ENCODE assay signal across 39 cellular contexts in the genomic region with DNA sequence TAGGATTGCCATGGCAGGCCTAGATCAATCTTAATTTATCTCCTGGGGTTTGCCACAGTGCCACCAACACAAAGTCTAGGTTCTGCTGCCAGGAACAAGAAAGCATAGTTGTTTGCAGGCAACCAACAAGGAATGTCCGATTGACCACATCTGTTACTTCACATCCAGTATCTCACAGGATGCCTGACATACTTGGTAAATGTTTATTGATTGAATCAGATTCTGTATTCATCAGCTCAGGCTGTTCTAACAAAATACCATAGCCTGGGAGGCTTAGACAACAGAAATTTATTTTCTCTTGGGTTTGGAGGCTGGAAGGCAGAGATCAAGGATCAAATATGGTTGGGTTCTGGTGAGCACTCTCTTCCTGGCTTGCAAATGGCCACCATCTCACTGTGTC. TPM values are rescaled to one million over a fixed set of nuclear protein-coding genes. Genes with fewer than 3 reads are reported as not detected.
A peak's percentile ranks its signal among the peaks of the same experiment; 100 is the strongest.
DNase-seq lines count a peak whose midpoint lies in the region; FAIRE-seq and TF ChIP-seq lines count a peak whose summit lies in the region.
"Had no signal": no experiment of that assay in that cellular context is flagged by ENCODE, and none has a peak within 500 bp of the region (broad histone marks: within the 10 kb centered on the region; RNA-seq: fewer than 3 reads in every experiment).

No MANE protein-coding gene starts in this region.

- H3K9me3 Mint-ChIP-seq in MCF 10A (ENCODE audit: unreplicated experiment): peaks cover 7% of the 10 kb centered on the region
- H3K9me3 Mint-ChIP-seq in activated T-cell treated with anti-CD3 and anti-CD28 coated beads, Interleukin-2, amount 50 U/mL, for 24 hours: peaks cover 6% of the 10 kb centered on the region

- CTCF ChIA-PET in MCF 10A (lab: Yijun Ruan, JAX): interaction anchor here (1.2 to 9.1 kb wide), 2 partner anchors 20 to 26 kb away, joined by 4 to 89 read pairs; a partner anchor contains a TSS

- H3K36me3 ChIP-seq in hepatocyte (replicated peaks; ENCODE audit: insufficient read depth, low read depth): no peaks in the 10 kb centered on the region
- H3K36me3 ChIP-seq: ascending aorta, heart left ventricle, lower lobe of right lung had no signal

- no peaks in the 10 kb centered on the region for H3K9me2 ChIP-seq in hepatocyte (replicated peaks; ENCODE audit: insufficient read depth)

- H3K27me3 Mint-ChIP-seq in MCF 10A (ENCODE audit: insufficient read depth, unreplicated experiment): no peaks in the 10 kb centered on the region
- H3K27me3 Mint-ChIP-seq in activated T-cell treated with anti-CD3 and anti-CD28 coated beads, Interleukin-2, amount 50 U/mL, for 24 hours: peaks cover 4% of the 10 kb centered on the region

- no peak for TF ChIP-seq POLR2A in GM12892 (IDR thresholded peaks at IDR 0.05; ENCODE audit: low read depth, low read length)

- no peaks in the 10 kb centered on the region for H4K20me1 ChIP-seq in hepatocyte (ENCODE audit: insufficient read depth, poor library complexity, severe bottlenecking)

- peak overlapping the region; percentile 75 for H3K27ac ChIP-seq in hepatocyte
- H3K27ac ChIP-seq: A549, ascending aorta, heart left ventricle, lower lobe of right lung had no signal

- H3K79me2 ChIP-seq in hepatocyte: no peaks in the 10 kb centered on the region

- FAIRE-seq in GM12892 (lab: Jason Lieb, UNC): no peak
- FAIRE-seq: A549, GM18507, H1, kidney, small intestine had no signal

- DNase-seq in ELR (ENCODE audit: low read depth) (peak; percentile 85), M059J (ENCODE audit: low read depth) (peak; percentile 79), MCF 10A (ENCODE audit: unreplicated experiment) (peak; percentile 55), hepatocyte (ENCODE audit: low spot score) (no peak), GM19240 (ENCODE audit: insufficient read length, low spot score) (no peak), GM12892 (ENCODE audit: insufficient read length) (no peak)
- DNase-seq in stimulated activated CD4-positive, alpha-beta T cell treated with anti-CD3 and anti-CD28 coated beads, Interleukin-4, amount 100 ng/mL, for 1 hour: no peak
- DNase-seq in activated T-cell treated with anti-CD3 and anti-CD28 coated beads, Interleukin-2, amount 50 U/mL, for 24 hours: no peak
- DNase-seq: activated CD4-positive, alpha-beta T cell treated with anti-CD3 and anti-CD28 coated beads, Interleukin-2, amount 50 U/mL, for 1 hour; activated CD4-positive, CD25-positive, alpha-beta regulatory T cell; activated gamma-delta T cell; activated naive CD8-positive, alpha-beta T cell treated with anti-CD3 and anti-CD28 coated beads, Interleukin-2, amount 10 ng/mL, durations not matched to agents 7 days and 5 days; activated T-cell treated with anti-CD3 and anti-CD28 coated beads, Interleukin-2, amount 50 U/mL, for 4 hours; AML-193; CD4-positive, CD25-positive, alpha-beta regulatory T cell; central memory CD4-positive, alpha-beta T cell; cortex of kidney; effector memory CD4-positive, alpha-beta T cell; erythroblast; heart left ventricle; Karpas-422; kidney; lower lobe of right lung; NCI-H1436 treated with DMSO at 0.1 percent for 48 hours; NCI-H2107; NCI-H345; nephron progenitor cell; RPMI8226; small intestine; stimulated activated naive CD8-positive, alpha-beta T cell treated with anti-CD3 and anti-CD28 coated beads, Interleukin-15, Interleukin-2, amounts not matched to agents 100 U/mL and 50 U/mL, for 24 hours had no signal

- no TSS peak for BruUV-seq in MCF 10A (replicated peaks; lab: Mats Ljungman, UMichigan)

- H3K27ac Mint-ChIP-seq in MCF 10A (ENCODE audit: low read depth, unreplicated experiment): peak overlapping the region; percentile 92
- H3K27ac Mint-ChIP-seq in activated T-cell treated with anti-CD3 and anti-CD28 coated beads, Interleukin-2, amount 50 U/mL, for 24 hours: no peak overlapping the region
- H3K27ac Mint-ChIP-seq: activated naive CD8-positive, alpha-beta T cell treated with anti-CD3 and anti-CD28 coated beads, Interleukin-2, amount 10 ng/mL, durations not matched to agents 7 days and 5 days; CD4-positive, CD25-positive, alpha-beta regulatory T cell; nephron progenitor cell had no signal

- H2AFZ ChIP-seq in hepatocyte: no peak overlapping the region

- no peak overlapping the region for H3K4me2 ChIP-seq in hepatocyte
- H3K4me2 ChIP-seq: A549 had no signal

- intact Hi-C loops in MCF 10A (cut with micrococcal nuclease): loop anchor here (2.0 kb wide), 1 partner anchor 63 kb away; no protein-coding TSS in a partner anchor

- peaks cover 50% of the 10 kb centered on the region for H3K4me1 Mint-ChIP-seq in MCF 10A (ENCODE audit: insufficient read depth, unreplicated experiment)
- no peaks in the 10 kb centered on the region for H3K4me1 Mint-ChIP-seq in activated T-cell treated with anti-CD3 and anti-CD28 coated beads, Interleukin-2, amount 50 U/mL, for 24 hours (ENCODE audit: low read depth)
- H3K4me1 Mint-ChIP-seq: activated naive CD8-positive, alpha-beta T cell treated with anti-CD3 and anti-CD28 coated beads, Interleukin-2, amount 10 ng/mL, durations not matched to agents 7 days and 5 days; CD4-positive, CD25-positive, alpha-beta regulatory T cell; nephron progenitor cell had no signal

- H3K9me3 ChIP-seq in hepatocyte (ENCODE audit: low read depth): no peaks in the 10 kb centered on the region
- H3K9me3 ChIP-seq: A549, ascending aorta had no signal

- H3K4me3 ChIP-seq in hepatocyte: no peak overlapping the region
- H3K4me3 ChIP-seq: A549, ascending aorta, heart left ventricle, lower lobe of right lung had no signal

- no peaks in the 10 kb centered on the region for H3K36me3 Mint-ChIP-seq in MCF 10A (ENCODE audit: insufficient read depth, unreplicated experiment)
- H3K36me3 Mint-ChIP-seq in activated T-cell treated with anti-CD3 and anti-CD28 coated beads, Interleukin-2, amount 50 U/mL, for 24 hours (ENCODE audit: low read depth): no peaks in the 10 kb centered on the region
- H3K36me3 Mint-ChIP-seq: activated naive CD8-positive, alpha-beta T cell treated with anti-CD3 and anti-CD28 coated beads, Interleukin-2, amount 10 ng/mL, durations not matched to agents 7 days and 5 days; CD4-positive, CD25-positive, alpha-beta regulatory T cell had no signal

- POLR2A ChIA-PET in MCF 10A (lab: Yijun Ruan, JAX): interaction anchor here (0.6 kb wide), 1 partner anchor 59 kb away, joined by 3 read pairs; no protein-coding TSS in a partner anchor

- peak overlapping the region; percentile 50 for H3K4me3 Mint-ChIP-seq in MCF 10A (ENCODE audit: unreplicated experiment)
- H3K4me3 Mint-ChIP-seq in activated T-cell treated with anti-CD3 and anti-CD28 coated beads, Interleukin-2, amount 50 U/mL, for 24 hours: no peak overlapping the region
- H3K4me3 Mint-ChIP-seq: activated naive CD8-positive, alpha-beta T cell treated with anti-CD3 and anti-CD28 coated beads, Interleukin-2, amount 10 ng/mL, durations not matched to agents 7 days and 5 days; activated T-cell treated with anti-CD3 and anti-CD28 coated beads, Interleukin-2, amount 50 U/mL, for 4 hours; CD4-positive, CD25-positive, alpha-beta regulatory T cell; nephron progenitor cell had no signal

- no peaks in the 10 kb centered on the region for H3K4me1 ChIP-seq in hepatocyte (ENCODE audit: insufficient read depth)
- H3K4me1 ChIP-seq: A549, ascending aorta, heart left ventricle, lower lobe of right lung had no signal

- TF ChIP-seq CTCF in MCF 10A (IDR thresholded peaks at IDR 0.05; ENCODE audit: unreplicated experiment) (no peak), hepatocyte (IDR thresholded peaks at IDR 0.05; ENCODE audit: poor library complexity) (no peak)

- WGBS in hepatocyte (ENCODE audit: low lambda C conversion rate, missing lambda C conversion rate): 80% methylated on average over 1 of the region's 1 CpG

- H3K27me3 ChIP-seq in hepatocyte: no peaks in the 10 kb centered on the region
- H3K27me3 ChIP-seq: ascending aorta, heart left ventricle had no signal

RNA-seq across cellular contexts. Expression of a gene that starts 26.3 kb away (rescaled TPM):
- total RNA-seq in M059J (2014; rRNA removed; shearing (Covaris generic)): not detected in 2 replicates
- total RNA-seq in MCF 10A (2022): not detected in 2 replicates
- 0.44 TPM in 1 of 2 replicates, not detected in the other for total RNA-seq in hepatocyte
- 0.75 and 1.9 TPM in 2 replicates for polyA plus RNA-seq in hepatocyte
- polyA plus RNA-seq in GM12892 (2012; ENCODE audit: missing spikeins): not detected
- total RNA-seq: activated naive CD8-positive, alpha-beta T cell treated with anti-CD3 and anti-CD28 coated beads, Interleukin-2, amount 10 ng/mL, durations not matched to agents 7 days and 5 days; activated T-cell treated with anti-CD3 and anti-CD28 coated beads, Interleukin-2, amount 50 U/mL, for 4 hours; ascending aorta; CD4-positive, CD25-positive, alpha-beta regulatory T cell; H1; heart left ventricle; kidney; lower lobe of right lung; mononuclear cell; osteoblast; T-helper 1 cell treated with Interleukin-12 subunit alpha and Interleukin-12 subunit beta and Interleukin-4 antibody, amounts not matched to agents 30 ng/mL and 1 ng/mL, for 36 hours; temporal lobe; urinary bladder had no signal
- polyA plus RNA-seq: A549; CD4-positive, CD25-positive, alpha-beta regulatory T cell; H1; heart left ventricle; small intestine; urinary bladder had no signal

Comparison
In these comparisons a context has a peak if more than half of its experiments do, and no peak if none do; other contexts are left out.
1. DNase-seq: peak in ELR (single experiment), M059J (single experiment) and MCF 10A (single experiment); none in hepatocyte (single experiment), GM19240 (single experiment), stimulated activated CD4-positive, alpha-beta T cell treated with anti-CD3 and anti-CD28 coated beads, Interleukin-4, amount 100 ng/mL, for 1 hour (single experiment), GM12892 (single experiment) and activated T-cell treated with anti-CD3 and anti-CD28 coated beads, Interleukin-2, amount 50 U/mL, for 24 hours (single experiment).